16 cellular contexts compared by ENCODE assay signal in genomic region chr7:91463330-91463729, GRCh38.
DNase-seq lines count a peak whose midpoint lies in the region; ATAC-seq and TF ChIP-seq lines count a peak whose summit lies in the region.
"Had no signal": no experiment of that assay in that cellular context is flagged by ENCODE, and none has a peak within 500 bp of the region (broad histone marks: within the 10 kb centered on the region; RNA-seq: fewer than 3 reads in every experiment).

No MANE protein-coding gene starts in this region.

- no peak overlapping the region for H3K18ac ChIP-seq in H9 (ENCODE audit: insufficient read length, low read depth, low read length)
- peak overlapping the region; percentile 71 for H3K18ac ChIP-seq in neuronal stem cell (ENCODE audit: low read length)

- H2BK15ac ChIP-seq in H9 (ENCODE audit: low read depth, low read length) (no peak overlapping the region), neuronal stem cell (ENCODE audit: low read length) (no peak overlapping the region)

- H3K27me3 ChIP-seq in GM06990 (replicated peaks; ENCODE audit: control insufficient read depth, insufficient read depth, low read length) (no peaks in the 10 kb centered on the region), H9 (ENCODE audit: insufficient read depth, low read length) (no peaks in the 10 kb centered on the region), neuronal stem cell (ENCODE audit: control insufficient read depth in 3 of 3, insufficient read depth in 3 of 3, low read depth in 1 of 3, low read length in 3 of 3) (no peaks in the 10 kb centered on the region), thoracic aorta (replicated peaks; ENCODE audit: insufficient read depth) (no peaks in the 10 kb centered on the region), ascending aorta (no peaks in the 10 kb centered on the region), stomach (no peaks in the 10 kb centered on the region)
- H3K27me3 ChIP-seq: BLaER1 treated with 17β-estradiol and CSF1 and Interleukin-3, amounts not matched to agents 10 nM and 100 nM had no signal

- no peak overlapping the region for H2BK20ac ChIP-seq in H9 (ENCODE audit: low read depth, low read length, poor library complexity, severe bottlenecking)

- no peaks in the 10 kb centered on the region for H3K27me3 Mint-ChIP-seq in H9 (ENCODE audit: low read depth)
- H3K27me3 Mint-ChIP-seq: B cell had no signal

- no peak for TF ChIP-seq POLR2A in stomach (IDR thresholded peaks at IDR 0.05)

- no peak for TF ChIP-seq CTCF in GM06990 (IDR thresholded peaks at IDR 0.05; ENCODE audit: insufficient read depth, low read length, poor library complexity, severe bottlenecking)
- TF ChIP-seq CTCF in H9 (conservative IDR thresholded peaks at IDR 0.05), result no peak
- TF ChIP-seq CTCF in thoracic aorta (IDR thresholded peaks at IDR 0.05), result no peak
- TF ChIP-seq CTCF in ascending aorta (IDR thresholded peaks at IDR 0.05), result no peak
- no peak for TF ChIP-seq CTCF in stomach (IDR thresholded peaks at IDR 0.05)

- H4K5ac ChIP-seq in H9 (ENCODE audit: insufficient read length, low read depth, low read length), result no peak overlapping the region

- ATAC-seq in thoracic aorta (ENCODE audit: insufficient number of reproducible peaks, low FRiP score, low read depth), result no peak
- ATAC-seq: CD8-positive, alpha-beta T cell had no signal

- no peak overlapping the region for H3K27ac Mint-ChIP-seq in H9
- H3K27ac Mint-ChIP-seq: B cell; CD8-positive, alpha-beta T cell had no signal

- no peak overlapping the region for H3K4me3 Mint-ChIP-seq in H9
- H3K4me3 Mint-ChIP-seq: B cell; CD8-positive, alpha-beta T cell had no signal

- H3K4me1 ChIP-seq in H9 (ENCODE audit: insufficient read depth, low read length) (no peaks in the 10 kb centered on the region), neuronal stem cell (ENCODE audit: control insufficient read depth in 2 of 2, insufficient read depth in 1 of 2, low read depth in 1 of 2, low read length in 2 of 2) (peaks cover 0 to 2% of the 10 kb centered on the region in 2 donors), thoracic aorta (ENCODE audit: control insufficient read depth in 1 of 2, low read depth in 2 of 2) (peaks cover 29 to 45% of the 10 kb centered on the region in 2 donors), ascending aorta (peaks cover 0 to 15% of the 10 kb centered on the region in 2 donors), stomach (no peaks in the 10 kb centered on the region)
- H3K4me1 ChIP-seq: BLaER1 treated with 17β-estradiol and CSF1 and Interleukin-3, amounts not matched to agents 10 nM and 100 nM had no signal

- H3K9me3 ChIP-seq in H9 (ENCODE audit: control insufficient read depth, low read depth, low read length) (no peaks in the 10 kb centered on the region), neuronal stem cell (replicated peaks in 1 of 2; ENCODE audit: control insufficient read depth in 2 of 2, insufficient read depth in 1 of 2, low read depth in 1 of 2, low read length in 2 of 2) (peaks cover 0 to 1% of the 10 kb centered on the region in 2 donors), thoracic aorta (no peaks in the 10 kb centered on the region), ascending aorta (no peaks in the 10 kb centered on the region), stomach (peaks cover 0 to 3% (median 0%) of the 10 kb centered on the region in 4 donors)

- no peaks in the 10 kb centered on the region for H4K20me1 ChIP-seq in H9 (ENCODE audit: control insufficient read depth, insufficient read depth, insufficient read length)
- H4K20me1 ChIP-seq: BLaER1 treated with 17β-estradiol and CSF1 and Interleukin-3, amounts not matched to agents 10 nM and 100 nM had no signal

- 0 out of 2 replicates have a peak overlapping the region, but pooled peaks have one; percentile 24 for H3K14ac ChIP-seq in H9 (ENCODE audit: insufficient read depth, low read length)
- peak overlapping the region; percentile 31 for H3K14ac ChIP-seq in neuronal stem cell (ENCODE audit: low read length)

- intact Hi-C loops in ascending aorta (cut with DNase I) (loop anchor here (5.0 to 10.0 kb wide), 2 partner anchors 381 to 869 kb away; partner anchors contain the start of gene CDK14), stomach (cut with DNase I; ENCODE audit: low total_unique reads) (no loop called here)

- no peaks in the 10 kb centered on the region; a peak in 1 of 4 replicates for H3K4me1 Mint-ChIP-seq in H9
- H3K4me1 Mint-ChIP-seq: B cell had no signal

- H3K9ac ChIP-seq in H9 (ENCODE audit: extremely low read depth, insufficient read length, low read length) (no peak overlapping the region), neuronal stem cell (ENCODE audit: low read depth, low read length, poor library complexity) (peak overlapping the region; percentile 63)
- H3K9ac ChIP-seq: BLaER1 treated with 17β-estradiol and CSF1 and Interleukin-3, amounts not matched to agents 10 nM and 100 nM had no signal

- WGBS in H9 (ENCODE audit: extremely low coverage, insufficient read length, low lambda C conversion rate), result no CpG with 5 or more reads among the region's 15 CpGs
- no CpG with 5 or more reads among the region's 15 CpGs for WGBS in neuronal stem cell (ENCODE audit: extremely low coverage in 2 of 2, insufficient read length in 2 of 2, insufficient replicate concordance in 1 of 2), 2 donors
- whole genome bisulfite sequencing in stomach, 5 donors, result 84 to 96% (median 88%) methylated on average over 13 to 15 of the region's 15 CpGs

- H3T11ph ChIP-seq in H9 (ENCODE audit: low read length), result no peak overlapping the region

- H3K9me3 Mint-ChIP-seq in H9, result no peaks in the 10 kb centered on the region; a peak in 1 of 5 replicates

- no peak overlapping the region for H4K8ac ChIP-seq in H9 (replicated peaks; ENCODE audit: insufficient read length, low read depth, low read length)
- no peak overlapping the region for H4K8ac ChIP-seq in neuronal stem cell (ENCODE audit: low read depth, low read length)

- H3K4ac ChIP-seq in H9 (ENCODE audit: low read depth, low read length) (no peak overlapping the region), neuronal stem cell (ENCODE audit: low read length) (no peak overlapping the region)

- no peaks in the 10 kb centered on the region for H3K79me1 ChIP-seq in H9 (ENCODE audit: insufficient read depth, low read depth, low read length, poor library complexity, severe bottlenecking)
- no peaks in the 10 kb centered on the region for H3K79me1 ChIP-seq in neuronal stem cell (ENCODE audit: low read depth, low read length)

- H2BK12ac ChIP-seq in H9 (ENCODE audit: insufficient read length, low read depth, low read length) (no peak overlapping the region), neuronal stem cell (ENCODE audit: low read length) (peak overlapping the region; percentile 84)

- no peak overlapping the region for H3K4me3 ChIP-seq in GM06990 (replicated peaks; ENCODE audit: low read depth, low read length)
- no peak overlapping the region for H3K4me3 ChIP-seq in neuronal stem cell (ENCODE audit: low read length in 2 of 2)
- H3K4me3 ChIP-seq in thoracic aorta, result no peak overlapping the region
- H3K4me3 ChIP-seq in ascending aorta, result no peak overlapping the region
- no peak overlapping the region for H3K4me3 ChIP-seq in stomach
- H3K4me3 ChIP-seq: BLaER1 treated with 17β-estradiol and CSF1 and Interleukin-3, amounts not matched to agents 10 nM and 100 nM had no signal

- no peak overlapping the region for H3K56ac ChIP-seq in H9 (ENCODE audit: insufficient read length, low read depth, low read length)

- H3K23ac ChIP-seq in H9 (ENCODE audit: insufficient read length, low read depth, low read length) (no peak overlapping the region), neuronal stem cell (ENCODE audit: low read depth, low read length, poor library complexity) (peak overlapping the region; percentile 85)

- no peak overlapping the region for H2BK120ac ChIP-seq in H9 (ENCODE audit: low read depth, low read length, poor library complexity, severe bottlenecking)
- H2BK120ac ChIP-seq in neuronal stem cell (ENCODE audit: low read depth, low read length), result no peak overlapping the region

- no peaks in the 10 kb centered on the region for H3K23me2 ChIP-seq in H9 (ENCODE audit: insufficient read length, low read depth, low read length, poor library complexity, severe bottlenecking)

- no peak overlapping the region for H3K27ac ChIP-seq in H9 (ENCODE audit: insufficient read length, low read depth, low read length)
- no peak overlapping the region for H3K27ac ChIP-seq in neuronal stem cell (replicated peaks; ENCODE audit: low read length)
- H3K27ac ChIP-seq in thoracic aorta, result peak overlapping the region; percentile 11 to 69
- peak overlapping the region in 1 of 2 donors; percentile 57 for H3K27ac ChIP-seq in ascending aorta
- no peak overlapping the region for H3K27ac ChIP-seq in stomach
- H3K27ac ChIP-seq: BLaER1 treated with 17β-estradiol and CSF1 and Interleukin-3, amounts not matched to agents 10 nM and 100 nM; HL-60 had no signal

- H3K36me3 ChIP-seq in GM06990 (ENCODE audit: control insufficient read depth, insufficient read depth, low read length) (no peaks in the 10 kb centered on the region), neuronal stem cell (replicated peaks in 1 of 2; ENCODE audit: control insufficient read depth in 2 of 2, insufficient read depth in 2 of 2, low read length in 2 of 2) (no peaks in the 10 kb centered on the region), thoracic aorta (no peaks in the 10 kb centered on the region), ascending aorta (no peaks in the 10 kb centered on the region), stomach (no peaks in the 10 kb centered on the region)
- H3K36me3 ChIP-seq: BLaER1 treated with 17β-estradiol and CSF1 and Interleukin-3, amounts not matched to agents 10 nM and 100 nM had no signal

- H3K4me2 ChIP-seq in H9 (ENCODE audit: insufficient read depth, insufficient read length, low read length) (no peak overlapping the region), neuronal stem cell (ENCODE audit: insufficient read depth, low read length, poor library complexity, severe bottlenecking) (no peak overlapping the region)
- H3K4me2 ChIP-seq: BLaER1 treated with 17β-estradiol and CSF1 and Interleukin-3, amounts not matched to agents 10 nM and 100 nM had no signal

- H2BK5ac ChIP-seq in H9 (ENCODE audit: insufficient read length, low read length), result no peak overlapping the region
- no peak overlapping the region for H2BK5ac ChIP-seq in neuronal stem cell (ENCODE audit: low read length)

- no peak for TF ChIP-seq EP300 in stomach (IDR thresholded peaks at IDR 0.05)

- no peaks in the 10 kb centered on the region for H3K36me3 Mint-ChIP-seq in H9 (ENCODE audit: insufficient read depth in 1 of 3, low read depth in 3 of 3)
- H3K36me3 Mint-ChIP-seq: CD8-positive, alpha-beta T cell had no signal

- H3K79me2 ChIP-seq in H9 (ENCODE audit: insufficient read depth, low read length), result no peaks in the 10 kb centered on the region

- no peak overlapping the region for H2AK5ac ChIP-seq in H9 (ENCODE audit: insufficient read length, low read length)
- H2AK5ac ChIP-seq in neuronal stem cell (ENCODE audit: low read depth, low read length), result peak overlapping the region; percentile 56

- H4K91ac ChIP-seq in H9 (ENCODE audit: insufficient read length, low read depth, low read length) (no peak overlapping the region), neuronal stem cell (ENCODE audit: low read depth, low read length, poor library complexity) (peak overlapping the region; percentile 79)

- H2AFZ ChIP-seq in H9 (ENCODE audit: low read length), result no peak overlapping the region
- H2AFZ ChIP-seq in neuronal stem cell (ENCODE audit: low read length), result no peak overlapping the region

- peak; percentile 1 for DNase-seq in GM06990 (ENCODE audit: extremely low read depth, insufficient read length)
- no peak for DNase-seq in H9
- no peak for DNase-seq in neuronal stem cell (ENCODE audit: low spot score)
- no peak for DNase-seq in thoracic aorta (ENCODE audit: low spot score)
- DNase-seq in ascending aorta (ENCODE audit: low spot score in 2 of 2), result no peak
- no peak for DNase-seq in mesenteric fat pad (ENCODE audit: low spot score)
- no peak for DNase-seq in SW480 (ENCODE audit: low spot score)
- DNase-seq in stomach, result no peak
- DNase-seq: Calu3; CD8-positive, alpha-beta T cell; DMS79 treated with DMSO at 0.1 percent for 48 hours; GF-D8; HCEC 1CT had no signal

Comparison
In these comparisons a context has a peak if more than half of its experiments do, and no peak if none do; other contexts are left out.
1. H3K27ac ChIP-seq: peak in thoracic aorta (2 of 2); none in H9 (single experiment), neuronal stem cell (single experiment) and stomach (0 of 5).